ENCODE assay signal across 1 cellular context in genomic region chr20:3031524-3032147, GRCh38.
TF ChIP-seq lines count a peak whose summit lies in the region.

No MANE protein-coding gene starts in this region.

TF ChIP-seq in HepG2, 621 proteins besides CTCF, POLR2A, EP300 and RAD21:
- TF ChIP-seq, protein P1, sequence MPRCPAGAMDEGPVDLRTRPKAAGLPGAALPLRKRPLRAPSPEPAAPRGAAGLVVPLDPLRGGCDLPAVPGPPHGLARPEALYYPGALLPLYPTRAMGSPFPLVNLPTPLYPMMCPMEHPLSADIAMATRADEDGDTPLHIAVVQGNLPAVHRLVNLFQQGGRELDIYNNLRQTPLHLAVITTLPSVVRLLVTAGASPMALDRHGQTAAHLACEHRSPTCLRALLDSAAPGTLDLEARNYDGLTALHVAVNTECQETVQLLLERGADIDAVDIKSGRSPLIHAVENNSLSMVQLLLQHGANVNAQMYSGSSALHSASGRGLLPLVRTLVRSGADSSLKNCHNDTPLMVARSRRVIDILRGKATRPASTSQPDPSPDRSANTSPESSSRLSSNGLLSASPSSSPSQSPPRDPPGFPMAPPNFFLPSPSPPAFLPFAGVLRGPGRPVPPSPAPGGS (CRISPR knock-in tag; IDR thresholded peaks at IDR 0.05) = no peak
- TF ChIP-seq ZNF264 (CRISPR knock-in tag; IDR thresholded peaks at IDR 0.05) (no peak), ZNF34 (CRISPR knock-in tag; IDR thresholded peaks at IDR 0.05; ENCODE audit: borderline replicate concordance) (no peak), MXI1 (IDR thresholded peaks at IDR 0.05; ENCODE audit: borderline replicate concordance, low read depth, low read length) (no peak), RBFOX2 (IDR thresholded peaks at IDR 0.05; ENCODE audit: low read depth, low read length) (no peak), JUNB (CRISPR knock-in tag; IDR thresholded peaks at IDR 0.05; ENCODE audit: borderline replicate concordance) (no peak), CC2D1A (CRISPR knock-in tag; IDR thresholded peaks at IDR 0.05) (no peak), ZBTB20 (CRISPR knock-in tag; IDR thresholded peaks at IDR 0.05; ENCODE audit: borderline replicate concordance, low read depth) (no peak), NFKBIZ (CRISPR knock-in tag; IDR thresholded peaks at IDR 0.05) (no peak), ZXDC (CRISPR knock-in tag; IDR thresholded peaks at IDR 0.05) (no peak), ASH2L (IDR thresholded peaks at IDR 0.05; ENCODE audit: insufficient read length, low read depth, low read length) (no peak), ZFP41 (CRISPR knock-in tag; IDR thresholded peaks at IDR 0.05; ENCODE audit: borderline replicate concordance) (no peak), ZC3H4 (CRISPR knock-in tag; IDR thresholded peaks at IDR 0.05; ENCODE audit: borderline replicate concordance) (no peak), NFE2 (CRISPR knock-in tag; IDR thresholded peaks at IDR 0.05) (no peak), KAT2B (IDR thresholded peaks at IDR 0.05; ENCODE audit: borderline replicate concordance, low read depth, low read length) (no peak), ZNF235 (CRISPR knock-in tag; IDR thresholded peaks at IDR 0.05; ENCODE audit: borderline replicate concordance) (no peak)
- TF ChIP-seq, protein P2, sequence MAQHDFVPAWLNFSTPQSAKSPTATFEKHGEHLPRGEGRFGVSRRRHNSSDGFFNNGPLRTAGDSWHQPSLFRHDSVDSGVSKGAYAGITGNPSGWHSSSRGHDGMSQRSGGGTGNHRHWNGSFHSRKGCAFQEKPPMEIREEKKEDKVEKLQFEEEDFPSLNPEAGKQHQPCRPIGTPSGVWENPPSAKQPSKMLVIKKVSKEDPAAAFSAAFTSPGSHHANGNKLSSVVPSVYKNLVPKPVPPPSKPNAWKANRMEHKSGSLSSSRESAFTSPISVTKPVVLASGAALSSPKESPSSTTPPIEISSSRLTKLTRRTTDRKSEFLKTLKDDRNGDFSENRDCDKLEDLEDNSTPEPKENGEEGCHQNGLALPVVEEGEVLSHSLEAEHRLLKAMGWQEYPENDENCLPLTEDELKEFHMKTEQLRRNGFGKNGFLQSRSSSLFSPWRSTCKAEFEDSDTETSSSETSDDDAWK (CRISPR knock-in tag; IDR thresholded peaks at IDR 0.05) = no peak
- TF ChIP-seq, protein P3, sequence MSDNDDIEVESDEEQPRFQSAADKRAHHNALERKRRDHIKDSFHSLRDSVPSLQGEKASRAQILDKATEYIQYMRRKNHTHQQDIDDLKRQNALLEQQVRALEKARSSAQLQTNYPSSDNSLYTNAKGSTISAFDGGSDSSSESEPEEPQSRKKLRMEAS (IDR thresholded peaks at IDR 0.05) = no peak
- TF ChIP-seq, protein P4, sequence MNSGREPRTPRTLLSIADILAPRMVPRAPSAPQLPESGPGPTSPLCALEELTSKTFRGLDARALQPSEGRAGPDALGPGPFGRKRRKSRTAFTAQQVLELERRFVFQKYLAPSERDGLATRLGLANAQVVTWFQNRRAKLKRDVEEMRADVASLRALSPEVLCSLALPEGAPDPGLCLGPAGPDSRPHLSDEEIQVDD (CRISPR knock-in tag; IDR thresholded peaks at IDR 0.05; ENCODE audit: borderline replicate concordance) = no peak
